10 cellular contexts compared by ENCODE assay signal in genomic region chr14:105316968-105317498, GRCh38. TPM values are rescaled to one million over a fixed set of nuclear protein-coding genes. Genes with fewer than 3 reads are reported as not detected.
A peak's percentile ranks its signal among the peaks of the same experiment; 100 is the strongest.
DNase-seq lines count a peak whose midpoint lies in the region; ATAC-seq and TF ChIP-seq lines count a peak whose summit lies in the region.
"Had no signal": no experiment of that assay in that cellular context is flagged by ENCODE, and none has a peak within 500 bp of the region (broad histone marks: within the 10 kb centered on the region; RNA-seq: fewer than 3 reads in every experiment).

No MANE protein-coding gene starts in this region.

- no peak for ATAC-seq in activated T-cell treated with anti-CD3 and anti-CD28 coated beads, Interleukin-2, amount 50 U/mL, for 72 hours (replicated peaks in 1 of 2)
- ATAC-seq in HG03095 (IDR thresholded peaks at IDR 0.05; ENCODE audit: unreplicated experiment): no peak
- ATAC-seq: stimulated activated naive CD8-positive, alpha-beta T cell treated with anti-CD3 and anti-CD28 coated beads, Interleukin-15, amount 100 ng/mL, for 72 hours had no signal

- no peak for DNase-seq in activated naive CD4-positive, alpha-beta T cell treated with anti-CD3 and anti-CD28 coated beads, Interleukin-2, amount 50 U/mL, for 16 hours
- DNase-seq in activated T-cell treated with anti-CD3 and anti-CD28 coated beads, Interleukin-2, amount 50 U/mL, for 72 hours: no peak
- DNase-seq in mesothelial cell of epicardium (ENCODE audit: low spot score in 2 of 2, unreplicated experiment in 2 of 2) (no peak), A172 (ENCODE audit: low spot score) (no peak), SW 1271 (lab: John Stamatoyannopoulos, UW) (no peak)
- DNase-seq: stimulated activated naive CD8-positive, alpha-beta T cell treated with anti-CD3 and anti-CD28 coated beads, Interleukin-15, amount 100 ng/mL, for 72 hours had no signal

- H3K4me1 Mint-ChIP-seq in activated naive CD4-positive, alpha-beta T cell treated with anti-CD3 and anti-CD28 coated beads, Interleukin-2, amount 50 U/mL, for 24 hours: peaks cover 29% of the 10 kb centered on the region
- H3K4me1 Mint-ChIP-seq in activated T-cell treated with anti-CD3 and anti-CD28 coated beads, Interleukin-2, amount 50 U/mL, for 72 hours (ENCODE audit: low read depth): peaks cover 43% of the 10 kb centered on the region
- peaks cover 18% of the 10 kb centered on the region for H3K4me1 Mint-ChIP-seq in mesothelial cell of epicardium

- H3K27ac Mint-ChIP-seq in activated naive CD4-positive, alpha-beta T cell treated with anti-CD3 and anti-CD28 coated beads, Interleukin-2, amount 50 U/mL, for 24 hours: no peak overlapping the region
- no peak overlapping the region for H3K27ac Mint-ChIP-seq in activated T-cell treated with anti-CD3 and anti-CD28 coated beads, Interleukin-2, amount 50 U/mL, for 72 hours
- no peak overlapping the region for H3K27ac Mint-ChIP-seq in mesothelial cell of epicardium
- H3K27ac Mint-ChIP-seq: stimulated activated naive CD8-positive, alpha-beta T cell treated with anti-CD3 and anti-CD28 coated beads, Interleukin-15, amount 100 ng/mL, for 72 hours had no signal

- H3K36me3 Mint-ChIP-seq in activated naive CD4-positive, alpha-beta T cell treated with anti-CD3 and anti-CD28 coated beads, Interleukin-2, amount 50 U/mL, for 24 hours: no peaks in the 10 kb centered on the region
- H3K36me3 Mint-ChIP-seq in activated T-cell treated with anti-CD3 and anti-CD28 coated beads, Interleukin-2, amount 50 U/mL, for 72 hours (ENCODE audit: insufficient read depth in 2 of 2): no peaks in the 10 kb centered on the region
- H3K36me3 Mint-ChIP-seq in mesothelial cell of epicardium: peaks cover 13% of the 10 kb centered on the region

- H3K27me3 Mint-ChIP-seq in activated naive CD4-positive, alpha-beta T cell treated with anti-CD3 and anti-CD28 coated beads, Interleukin-2, amount 50 U/mL, for 24 hours: no peaks in the 10 kb centered on the region
- no peaks in the 10 kb centered on the region for H3K27me3 Mint-ChIP-seq in activated T-cell treated with anti-CD3 and anti-CD28 coated beads, Interleukin-2, amount 50 U/mL, for 72 hours (ENCODE audit: low read depth)
- no peaks in the 10 kb centered on the region for H3K27me3 Mint-ChIP-seq in mesothelial cell of epicardium (ENCODE audit: low read depth)
- H3K27me3 Mint-ChIP-seq: stimulated activated naive CD8-positive, alpha-beta T cell treated with anti-CD3 and anti-CD28 coated beads, Interleukin-15, amount 100 ng/mL, for 72 hours had no signal

- H3K9me3 Mint-ChIP-seq in activated naive CD4-positive, alpha-beta T cell treated with anti-CD3 and anti-CD28 coated beads, Interleukin-2, amount 50 U/mL, for 24 hours: no peaks in the 10 kb centered on the region
- no peaks in the 10 kb centered on the region for H3K9me3 Mint-ChIP-seq in activated T-cell treated with anti-CD3 and anti-CD28 coated beads, Interleukin-2, amount 50 U/mL, for 72 hours
- no peaks in the 10 kb centered on the region for H3K9me3 Mint-ChIP-seq in mesothelial cell of epicardium
- H3K9me3 Mint-ChIP-seq: stimulated activated naive CD8-positive, alpha-beta T cell treated with anti-CD3 and anti-CD28 coated beads, Interleukin-15, amount 100 ng/mL, for 72 hours had no signal

- no peak for TF ChIP-seq CTCF in mesothelial cell of epicardium (IDR thresholded peaks at IDR 0.05; ENCODE audit: unreplicated experiment)

- peak overlapping the region; percentile 51 for H3K4me3 Mint-ChIP-seq in activated naive CD4-positive, alpha-beta T cell treated with anti-CD3 and anti-CD28 coated beads, Interleukin-2, amount 50 U/mL, for 24 hours
- peak overlapping the region; percentile 31 to 93 for H3K4me3 Mint-ChIP-seq in activated T-cell treated with anti-CD3 and anti-CD28 coated beads, Interleukin-2, amount 50 U/mL, for 72 hours
- peak overlapping the region; percentile 90 for H3K4me3 Mint-ChIP-seq in mesothelial cell of epicardium

- peak overlapping the region; percentile 1 for H3K27ac ChIP-seq in temporal lobe (ENCODE audit: low read depth, low read length)
- H3K27ac ChIP-seq: C4-2B had no signal

RNA-seq across cellular contexts. Expression of gene PACS2, which starts 2.5 kb away (rescaled TPM):
- 10 to 100 TPM; 36.5 to 44.9 TPM for total RNA-seq in activated T-cell treated with anti-CD3 and anti-CD28 coated beads, Interleukin-2, amount 50 U/mL, for 72 hours
- total RNA-seq in mesothelial cell of epicardium (135 to 147 TPM (median 138 TPM) in 3 replicates), temporal lobe (67.9 TPM)
- 29.8 and 35.9 TPM in 2 replicates for total RNA-seq in A172 (2014; rRNA removed; shearing (Covaris generic))

RNA-seq across cellular contexts. Expression of gene BRF1, which starts 16.2 kb away (rescaled TPM):
- 10 to 100 TPM; 31.3 to 34.5 TPM for total RNA-seq in activated T-cell treated with anti-CD3 and anti-CD28 coated beads, Interleukin-2, amount 50 U/mL, for 72 hours
- 72.8 to 78.6 TPM (median 75.0 TPM) in 3 replicates for total RNA-seq in mesothelial cell of epicardium
- 57.0 TPM for total RNA-seq in temporal lobe
- total RNA-seq in A172 (2014; rRNA removed; shearing (Covaris generic)): 12.0 and 16.2 TPM in 2 replicates
